ENCODE assay signal across 8 cellular contexts in the genomic region with DNA sequence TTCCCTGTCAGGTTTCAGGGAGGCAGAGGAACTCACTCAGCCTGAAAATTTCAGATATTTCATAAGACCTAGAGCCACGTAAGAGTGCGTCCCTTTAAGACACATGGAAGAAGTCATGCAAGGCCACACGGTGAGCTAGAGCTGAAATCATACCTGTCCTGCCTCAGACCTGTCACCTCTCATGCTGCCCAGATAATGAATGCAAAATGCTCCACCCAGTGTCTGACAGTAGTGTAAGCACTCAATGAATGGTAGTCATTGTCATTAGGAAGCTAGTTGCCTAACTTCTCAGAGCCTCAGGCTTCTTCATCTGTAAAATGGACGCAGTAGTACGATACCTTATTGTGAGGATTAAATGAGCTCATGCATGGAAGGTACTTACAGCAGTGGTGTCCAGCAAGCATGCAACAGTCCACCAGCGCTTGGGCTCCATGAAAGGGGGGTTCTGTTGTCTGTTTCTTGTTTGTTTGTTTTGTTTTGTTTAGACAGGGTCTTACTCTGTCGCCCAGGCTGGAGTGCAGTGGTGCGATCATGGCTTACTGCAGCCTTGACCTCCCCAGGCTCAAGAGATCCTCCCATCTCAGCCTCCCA.
DNase-seq lines count a peak whose midpoint lies in the region; ATAC-seq, FAIRE-seq and TF ChIP-seq lines count a peak whose summit lies in the region.

No MANE protein-coding gene starts in this region.

- H3K9me3 Mint-ChIP-seq in dendritic cell treated with granulocyte-macrophage colony-stimulating factor and Interleukin-4, amounts not matched to agents 40 ng/mL and 50 ng/mL, for 4 days = no peaks in the 10 kb centered on the region

- TF ChIP-seq CTCF in pancreas (IDR thresholded peaks at IDR 0.05) = no peak

- 58 to 59% methylated on average over 8 of the region's 8 CpGs for WGBS in pancreas, 2 donors

- no peaks in the 10 kb centered on the region for H3K27me3 Mint-ChIP-seq in dendritic cell treated with granulocyte-macrophage colony-stimulating factor and Interleukin-4, amounts not matched to agents 40 ng/mL and 50 ng/mL, for 4 days

- no peaks in the 10 kb centered on the region for H3K36me3 ChIP-seq in pancreas

- H3K4me3 ChIP-seq in pancreas = peak overlapping the region in 1 of 4 donors; percentile 71

- ATAC-seq in pancreas = peak; percentile 5 to 19 (median 16)

- peaks cover 41% of the 10 kb centered on the region for H3K4me1 Mint-ChIP-seq in dendritic cell treated with granulocyte-macrophage colony-stimulating factor and Interleukin-4, amounts not matched to agents 40 ng/mL and 50 ng/mL, for 4 days (ENCODE audit: low read depth)

- no peak for FAIRE-seq in pancreas (lab: Jason Lieb, UNC)

- H3K36me3 Mint-ChIP-seq in dendritic cell treated with granulocyte-macrophage colony-stimulating factor and Interleukin-4, amounts not matched to agents 40 ng/mL and 50 ng/mL, for 4 days (ENCODE audit: low read depth) = peaks cover 7% of the 10 kb centered on the region

- peak overlapping the region; percentile 94 for H3K27ac Mint-ChIP-seq in dendritic cell treated with granulocyte-macrophage colony-stimulating factor and Interleukin-4, amounts not matched to agents 40 ng/mL and 50 ng/mL, for 4 days

- no peaks in the 10 kb centered on the region for H3K27me3 ChIP-seq in pancreas

- H3K27ac ChIP-seq in pancreas = peak overlapping the region in 1 of 4 donors; percentile 95

- DNase-seq in DMS79 treated with DMSO at 0.1 percent for 48 hours (lab: John Stamatoyannopoulos, UW) = peak; percentile 20
- DNase-seq in DMS79 (lab: John Stamatoyannopoulos, UW) = no peak
- DNase-seq in NCI-H526 (lab: John Stamatoyannopoulos, UW) = peak; percentile 48 to 54
- DNase-seq in pancreas = no peak
- DNase-seq in COR-L47 (lab: John Stamatoyannopoulos, UW) = no peak
- no peak for DNase-seq in occipital lobe (lab: John Stamatoyannopoulos, UW)
- no peak for DNase-seq in dedifferentiated amniotic fluid mesenchymal stem cell (ENCODE audit: extremely low spot score)

- no peaks in the 10 kb centered on the region for H3K9me3 ChIP-seq in pancreas

- peaks cover 0 to 13% (median 0%) of the 10 kb centered on the region in 3 donors for H3K4me1 ChIP-seq in pancreas

- peak overlapping the region; percentile 66 for H3K4me3 Mint-ChIP-seq in dendritic cell treated with granulocyte-macrophage colony-stimulating factor and Interleukin-4, amounts not matched to agents 40 ng/mL and 50 ng/mL, for 4 days

- intact Hi-C loops in dendritic cell treated with granulocyte-macrophage colony-stimulating factor and Interleukin-4, amounts not matched to agents 40 ng/mL and 50 ng/mL, for 4 days (cut with micrococcal nuclease) = loop anchor here (1.0 to 5.0 kb wide), 3 partner anchors 78 to 246 kb away; no protein-coding TSS in a partner anchor
- intact Hi-C loops in pancreas (cut with DNase I) = loop anchor here in 2 of 3 donors (5.0 to 10.0 kb wide), 3 partner anchors 248 to 290 kb away; no protein-coding TSS in a partner anchor

Comparison
In these comparisons a context has a peak if more than half of its experiments do, and no peak if none do; other contexts are left out.
1. DNase-seq: peak in DMS79 treated with DMSO at 0.1 percent for 48 hours (single experiment) and NCI-H526 (2 of 2); none in DMS79 (single experiment), pancreas (0 of 6), COR-L47 (single experiment), occipital lobe (single experiment) and dedifferentiated amniotic fluid mesenchymal stem cell (single experiment).